In the genomic region with DNA sequence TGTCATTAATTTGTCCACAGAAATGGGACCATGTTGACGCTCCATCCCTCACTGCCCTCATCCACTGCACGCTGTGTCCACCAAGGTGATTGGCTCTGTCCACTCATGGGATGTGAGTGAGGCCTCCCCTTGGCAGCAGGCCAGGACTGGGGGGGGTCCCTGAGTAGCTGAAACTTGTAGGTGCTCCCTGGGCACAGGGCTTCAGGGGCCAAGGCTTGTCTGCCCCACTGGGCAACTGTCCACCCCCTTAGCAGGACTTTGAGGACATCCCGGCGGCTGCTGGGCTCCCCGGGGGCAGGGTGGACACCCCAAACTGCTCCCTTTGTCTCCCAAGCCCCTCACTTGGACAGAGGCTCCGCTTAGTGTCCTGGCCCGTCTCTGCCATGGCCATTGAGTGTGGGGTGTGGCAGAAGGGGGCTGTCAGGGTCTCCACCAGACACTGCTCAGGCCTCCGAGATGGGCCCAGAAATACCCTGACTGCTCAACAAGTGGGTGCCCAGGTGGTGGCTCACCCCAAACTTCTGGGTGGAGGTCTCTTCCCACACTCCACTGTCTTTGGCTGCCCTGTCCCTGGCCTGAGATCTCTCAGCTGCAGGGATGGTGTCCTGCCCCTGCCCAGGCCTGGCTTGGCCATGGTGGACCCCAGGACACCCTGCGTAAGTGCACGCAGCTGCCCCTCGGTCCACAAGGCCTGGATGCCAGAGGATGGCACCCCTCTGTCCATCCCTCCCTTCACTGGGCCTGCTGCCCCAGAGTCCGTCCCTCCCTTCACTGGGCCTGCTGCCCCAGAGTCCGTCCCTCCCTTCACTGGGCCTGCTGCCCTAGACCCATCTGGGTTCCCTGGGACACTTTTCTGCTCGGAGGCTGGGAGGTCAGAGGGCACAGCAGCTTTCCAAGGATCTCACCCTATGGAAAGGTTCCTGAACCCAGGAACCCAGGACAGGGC, we compare ENCODE assay signal across 11 cellular contexts. TPM values are rescaled to one million over a fixed set of nuclear protein-coding genes. Genes with fewer than 3 reads are reported as not detected.
DNase-seq lines count a peak whose midpoint lies in the region; ATAC-seq and TF ChIP-seq lines count a peak whose summit lies in the region.
"Had no signal": no experiment of that assay in that cellular context is flagged by ENCODE, and none has a peak within 500 bp of the region (broad histone marks: within the 10 kb centered on the region; RNA-seq: fewer than 3 reads in every experiment).

No MANE protein-coding gene starts in this region.

- intact Hi-C loops in sigmoid colon (cut with DNase I), result no loop called here

- H3K27me3 ChIP-seq in BE2C (no peaks in the 10 kb centered on the region), sigmoid colon (peaks cover 0 to 7% (median 3%) of the 10 kb centered on the region in 3 donors)
- H3K27me3 ChIP-seq: upper lobe of left lung had no signal

- no peak for ATAC-seq in WTC11

- no peaks in the 10 kb centered on the region for H3K36me3 ChIP-seq in BE2C
- no peaks in the 10 kb centered on the region for H3K36me3 ChIP-seq in sigmoid colon

- POLR2A ChIA-PET in WTC11 (lab: Charles Lee), result interaction anchor here (0.6 to 1.4 kb wide), 3 partner anchors 14 to 175 kb away, joined by 3 to 6 read pairs (median 5); no protein-coding TSS in a partner anchor

- no peak for TF ChIP-seq EP300 in sigmoid colon (IDR thresholded peaks at IDR 0.05)

- peaks cover 2% of the 10 kb centered on the region for H3K36me3 Mint-ChIP-seq in WTC11
- no peaks in the 10 kb centered on the region for H3K36me3 Mint-ChIP-seq in immature natural killer cell

- H3K4me1 Mint-ChIP-seq in WTC11, result peaks cover 20% of the 10 kb centered on the region
- H3K4me1 Mint-ChIP-seq in immature natural killer cell, result peaks cover 21 to 26% of the 10 kb centered on the region in 2 donors

- H3K4me3 Mint-ChIP-seq in WTC11, result peak overlapping the region; percentile 89
- H3K4me3 Mint-ChIP-seq in immature natural killer cell, result peak overlapping the region; percentile 71 to 97 (median 92)

- H3K4me3 ChIP-seq in BE2C (ENCODE audit: low read depth, low read length) (no peak overlapping the region), sigmoid colon (no peak overlapping the region)

- no peak overlapping the region for H3K27ac ChIP-seq in sigmoid colon

- CTCF ChIA-PET in WTC11 (lab: Charles Lee), result interaction anchor here (0.8 to 2.3 kb wide), 3 partner anchors 10 to 81 kb away, joined by 4 to 5 read pairs (median 5); no protein-coding TSS in a partner anchor

- TF ChIP-seq POLR2A in sigmoid colon (IDR thresholded peaks at IDR 0.05), result no peak

- peak; percentile 34 for DNase-seq in stimulated activated CD4-positive, alpha-beta T cell treated with anti-CD3 and anti-CD28 coated beads, Interleukin-15, amount 100 ng/mL, for 24 hours
- DNase-seq in stimulated activated CD4-positive, alpha-beta T cell treated with anti-CD3 and anti-CD28 coated beads, Interleukin-4, amount 100 ng/mL, for 4 hours, result no peak
- DNase-seq in WTC11 (ENCODE audit: low spot score) (no peak), immature natural killer cell (no peak), BE2C (no peak), sigmoid colon (no peak), NCI-H2081 (lab: John Stamatoyannopoulos, UW) (no peak)
- no peak for DNase-seq in effector CD8-positive, alpha-beta T cell (lab: John Stamatoyannopoulos, UW)
- DNase-seq: activated effector memory CD4-positive, alpha-beta T cell treated with Interleukin-2 at 50 U/mL for 16 hours; DMS153 had no signal

- peaks cover 44% of the 10 kb centered on the region for H3K27me3 Mint-ChIP-seq in WTC11 (ENCODE audit: low read depth)
- peaks cover 11 to 21% (median 13%) of the 10 kb centered on the region in 3 donors for H3K27me3 Mint-ChIP-seq in immature natural killer cell (ENCODE audit: low read depth in 3 of 3)

- H3K9me3 ChIP-seq in BE2C, result no peaks in the 10 kb centered on the region
- H3K9me3 ChIP-seq in sigmoid colon, result no peaks in the 10 kb centered on the region
- H3K9me3 ChIP-seq: upper lobe of left lung had no signal

- H3K27ac Mint-ChIP-seq in WTC11 (no peak overlapping the region), immature natural killer cell (peak overlapping the region in 5 of 6 donors; percentile 7 to 88 (median 83))

- 77 to 84% methylated on average over 14 of the region's 14 CpGs for WGBS in sigmoid colon, 2 donors

- H3K9me3 Mint-ChIP-seq in WTC11 (no peaks in the 10 kb centered on the region), immature natural killer cell (no peaks in the 10 kb centered on the region)

- H3K4me1 ChIP-seq in BE2C, result peaks cover 9% of the 10 kb centered on the region
- peaks cover 0 to 38% (median 27%) of the 10 kb centered on the region in 4 donors for H3K4me1 ChIP-seq in sigmoid colon

- no peak for TF ChIP-seq CTCF in WTC11 (IDR thresholded peaks at IDR 0.05)
- TF ChIP-seq CTCF in BE2C (IDR thresholded peaks at IDR 0.05; ENCODE audit: low read depth, low read length), result no peak
- TF ChIP-seq CTCF in sigmoid colon (IDR thresholded peaks at IDR 0.05), result no peak

TF ChIP-seq in WTC11, 78 proteins besides CTCF, POLR2A, EP300 and RAD21:
- TF ChIP-seq, protein P1, sequence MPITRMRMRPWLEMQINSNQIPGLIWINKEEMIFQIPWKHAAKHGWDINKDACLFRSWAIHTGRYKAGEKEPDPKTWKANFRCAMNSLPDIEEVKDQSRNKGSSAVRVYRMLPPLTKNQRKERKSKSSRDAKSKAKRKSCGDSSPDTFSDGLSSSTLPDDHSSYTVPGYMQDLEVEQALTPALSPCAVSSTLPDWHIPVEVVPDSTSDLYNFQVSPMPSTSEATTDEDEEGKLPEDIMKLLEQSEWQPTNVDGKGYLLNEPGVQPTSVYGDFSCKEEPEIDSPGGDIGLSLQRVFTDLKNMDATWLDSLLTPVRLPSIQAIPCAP (CRISPR knock-in tag; IDR thresholded peaks at IDR 0.05), result 0 out of 2 replicates have a peak, but pooled peaks have one; percentile 53
- TF ChIP-seq, protein P2, sequence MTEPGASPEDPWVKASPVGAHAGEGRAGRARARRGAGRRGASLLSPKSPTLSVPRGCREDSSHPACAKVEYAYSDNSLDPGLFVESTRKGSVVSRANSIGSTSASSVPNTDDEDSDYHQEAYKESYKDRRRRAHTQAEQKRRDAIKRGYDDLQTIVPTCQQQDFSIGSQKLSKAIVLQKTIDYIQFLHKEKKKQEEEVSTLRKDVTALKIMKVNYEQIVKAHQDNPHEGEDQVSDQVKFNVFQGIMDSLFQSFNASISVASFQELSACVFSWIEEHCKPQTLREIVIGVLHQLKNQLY (CRISPR knock-in tag; IDR thresholded peaks at IDR 0.05), result no peak
- TF ChIP-seq, protein P3, sequence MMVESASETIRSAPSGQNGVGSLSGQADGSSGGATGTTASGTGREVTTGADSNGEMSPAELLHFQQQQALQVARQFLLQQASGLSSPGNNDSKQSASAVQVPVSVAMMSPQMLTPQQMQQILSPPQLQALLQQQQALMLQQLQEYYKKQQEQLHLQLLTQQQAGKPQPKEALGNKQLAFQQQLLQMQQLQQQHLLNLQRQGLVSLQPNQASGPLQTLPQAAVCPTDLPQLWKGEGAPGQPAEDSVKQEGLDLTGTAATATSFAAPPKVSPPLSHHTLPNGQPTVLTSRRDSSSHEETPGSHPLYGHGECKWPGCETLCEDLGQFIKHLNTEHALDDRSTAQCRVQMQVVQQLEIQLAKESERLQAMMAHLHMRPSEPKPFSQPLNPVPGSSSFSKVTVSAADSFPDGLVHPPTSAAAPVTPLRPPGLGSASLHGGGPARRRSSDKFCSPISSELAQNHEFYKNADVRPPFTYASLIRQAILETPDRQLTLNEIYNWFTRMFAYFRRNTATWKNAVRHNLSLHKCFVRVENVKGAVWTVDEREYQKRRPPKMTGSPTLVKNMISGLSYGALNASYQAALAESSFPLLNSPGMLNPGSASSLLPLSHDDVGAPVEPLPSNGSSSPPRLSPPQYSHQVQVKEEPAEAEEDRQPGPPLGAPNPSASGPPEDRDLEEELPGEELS (CRISPR knock-in tag; IDR thresholded peaks at IDR 0.05), result peak; percentile 4; the same call in 1 of the 2 replicates
TF ChIP-seq in WTC11: peak in this region for 2.

RNA-seq across cellular contexts. Expression of a gene that starts 2.9 kb away (rescaled TPM):
- total RNA-seq in WTC11 (2021) (22.5 to 28.0 TPM (median 26.2 TPM) in 3 replicates), sigmoid colon (10 to 100 TPM; 16.8 to 32.7 (median 17.9) TPM)
- polyA plus RNA-seq in immature natural killer cell (10 to 100 TPM in 1 of 3 donors, 1 to 10 TPM in 2; 4.6 to 17.5 (median 5.8) TPM), sigmoid colon (10 to 100 TPM; 28.8 to 41.2 (median 38.3) TPM)
- polyA plus RNA-seq in BE2C (2012; ENCODE audit: insufficient read depth, insufficient read length, low read depth), result 21.3 TPM

RNA-seq across cellular contexts. Expression of a gene that starts 17.1 kb away (rescaled TPM):
- 57.7 to 63.7 TPM (median 60.8 TPM) in 3 replicates for total RNA-seq in WTC11 (2021)
- 10 to 100 TPM; 10.5 to 17.7 (median 12.6) TPM for polyA plus RNA-seq in immature natural killer cell
- 116 TPM for polyA plus RNA-seq in BE2C (2012; ENCODE audit: insufficient read depth, insufficient read length, low read depth)
- total RNA-seq in sigmoid colon, result 10 to 100 TPM; 15.5 to 45.7 (median 22.6) TPM
- polyA plus RNA-seq in sigmoid colon, result 10 to 100 TPM; 11.1 to 47.4 (median 12.0) TPM

RNA-seq across cellular contexts. Expression of a gene that starts 20.1 kb away (rescaled TPM):
- total RNA-seq in WTC11 (2021), result 0.76 to 0.92 TPM (median 0.87 TPM) in 3 replicates
- polyA plus RNA-seq in immature natural killer cell, result under 1 TPM in 2 of 3 donors, not detected in 1; 0.42 to 0.61 TPM
- polyA plus RNA-seq in BE2C (2012; ENCODE audit: insufficient read depth, insufficient read length, low read depth), result 13.5 TPM
- total RNA-seq in sigmoid colon, result 1 to 10 TPM; 1.5 to 4.2 (median 1.7) TPM
- polyA plus RNA-seq in sigmoid colon, result 1 to 10 TPM in 1 of 3 donors, under 1 TPM in 2; 0.60 to 1.5 (median 0.69) TPM

RNA-seq across cellular contexts. Expression of a gene that starts 26.7 kb away (rescaled TPM):
- total RNA-seq in WTC11 (2021) (0.72 to 1.1 TPM (median 0.94 TPM) in 3 replicates), sigmoid colon (not detected)
- polyA plus RNA-seq in immature natural killer cell (not detected), sigmoid colon (not detected)
- 0.91 TPM for polyA plus RNA-seq in BE2C (2012; ENCODE audit: insufficient read depth, insufficient read length, low read depth)
- total RNA-seq: upper lobe of left lung had no signal

RNA-seq across cellular contexts. Expression of a gene that starts 43.9 kb away (rescaled TPM):
- 12.3 to 18.6 TPM (median 17.3 TPM) in 3 replicates for total RNA-seq in WTC11 (2021)
- under 1 TPM in 2 of 3 donors, not detected in 1; 0.17 to 0.19 TPM for polyA plus RNA-seq in immature natural killer cell
- 1.3 TPM for polyA plus RNA-seq in BE2C (2012; ENCODE audit: insufficient read depth, insufficient read length, low read depth)
- 1 to 10 TPM in 1 of 4 donors, under 1 TPM in 3; 0.27 to 1.4 (median 0.43) TPM for total RNA-seq in sigmoid colon
- under 1 TPM; 0.46 to 0.80 (median 0.60) TPM for polyA plus RNA-seq in sigmoid colon
